In genomic region chr3:133474251-133474801, GRCh38 we compare ENCODE assay signal across 1 cellular context.
TF ChIP-seq lines count a peak whose summit lies in the region.

No MANE protein-coding gene starts in this region.

TF ChIP-seq in SK-N-SH, 30 proteins besides CTCF, POLR2A, EP300 and RAD21 (continued from another document):
- TF ChIP-seq, protein P1, sequence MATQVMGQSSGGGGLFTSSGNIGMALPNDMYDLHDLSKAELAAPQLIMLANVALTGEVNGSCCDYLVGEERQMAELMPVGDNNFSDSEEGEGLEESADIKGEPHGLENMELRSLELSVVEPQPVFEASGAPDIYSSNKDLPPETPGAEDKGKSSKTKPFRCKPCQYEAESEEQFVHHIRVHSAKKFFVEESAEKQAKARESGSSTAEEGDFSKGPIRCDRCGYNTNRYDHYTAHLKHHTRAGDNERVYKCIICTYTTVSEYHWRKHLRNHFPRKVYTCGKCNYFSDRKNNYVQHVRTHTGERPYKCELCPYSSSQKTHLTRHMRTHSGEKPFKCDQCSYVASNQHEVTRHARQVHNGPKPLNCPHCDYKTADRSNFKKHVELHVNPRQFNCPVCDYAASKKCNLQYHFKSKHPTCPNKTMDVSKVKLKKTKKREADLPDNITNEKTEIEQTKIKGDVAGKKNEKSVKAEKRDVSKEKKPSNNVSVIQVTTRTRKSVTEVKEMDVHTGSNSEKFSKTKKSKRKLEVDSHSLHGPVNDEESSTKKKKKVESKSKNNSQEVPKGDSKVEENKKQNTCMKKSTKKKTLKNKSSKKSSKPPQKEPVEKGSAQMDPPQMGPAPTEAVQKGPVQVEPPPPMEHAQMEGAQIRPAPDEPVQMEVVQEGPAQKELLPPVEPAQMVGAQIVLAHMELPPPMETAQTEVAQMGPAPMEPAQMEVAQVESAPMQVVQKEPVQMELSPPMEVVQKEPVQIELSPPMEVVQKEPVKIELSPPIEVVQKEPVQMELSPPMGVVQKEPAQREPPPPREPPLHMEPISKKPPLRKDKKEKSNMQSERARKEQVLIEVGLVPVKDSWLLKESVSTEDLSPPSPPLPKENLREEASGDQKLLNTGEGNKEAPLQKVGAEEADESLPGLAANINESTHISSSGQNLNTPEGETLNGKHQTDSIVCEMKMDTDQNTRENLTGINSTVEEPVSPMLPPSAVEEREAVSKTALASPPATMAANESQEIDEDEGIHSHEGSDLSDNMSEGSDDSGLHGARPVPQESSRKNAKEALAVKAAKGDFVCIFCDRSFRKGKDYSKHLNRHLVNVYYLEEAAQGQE (IDR thresholded peaks at IDR 0.05; ENCODE audit: low read depth, low read length), result no peak
TF ChIP-seq in SK-N-SH: peak in this region for 0.
